ENCODE assay signal across 9 cellular contexts in genomic region chr12:131106542-131106941, GRCh38.
"Had no signal": no experiment of that assay in that cellular context is flagged by ENCODE, and none has a peak within 500 bp of the region (broad histone marks: within the 10 kb centered on the region; RNA-seq: fewer than 3 reads in every experiment).

No MANE protein-coding gene starts in this region.

- H3K4me3 ChIP-seq: body of pancreas, esophagus squamous epithelium, SK-N-MC had no signal

- DNase-seq: cerebellar nuclear complex, esophagus squamous epithelium, foreskin fibroblast, mammary epithelial cell had no signal

- H3K36me3 Mint-ChIP-seq: naive thymus-derived CD4-positive, alpha-beta T cell had no signal

- H3K27me3 Mint-ChIP-seq: activated T-helper 17 cell treated with anti-CD3 and anti-CD28 coated beads, Interleukin-2, amount 50 U/mL, for 72 hours had no signal

- H3K27me3 ChIP-seq: body of pancreas had no signal

- H3K36me3 ChIP-seq: esophagus squamous epithelium had no signal

- H3K27ac ChIP-seq: body of pancreas, esophagus squamous epithelium, SK-N-MC had no signal

- H3K9me3 ChIP-seq: body of pancreas, esophagus squamous epithelium had no signal

- ATAC-seq: body of pancreas, left colon had no signal
